11 cellular contexts compared by ENCODE assay signal in genomic region chr6:37038297-37039198, GRCh38. TPM values are rescaled to one million over a fixed set of nuclear protein-coding genes. Genes with fewer than 3 reads are reported as not detected.
A peak's percentile ranks its signal among the peaks of the same experiment; 100 is the strongest.
DNase-seq lines count a peak whose midpoint lies in the region; ATAC-seq, FAIRE-seq and TF ChIP-seq lines count a peak whose summit lies in the region.
"Had no signal": no experiment of that assay in that cellular context is flagged by ENCODE, and none has a peak within 500 bp of the region (broad histone marks: within the 10 kb centered on the region; RNA-seq: fewer than 3 reads in every experiment).

No MANE protein-coding gene starts in this region.

- no peaks in the 10 kb centered on the region for H3K27me3 ChIP-seq in H1 (replicated peaks in 1 of 4; ENCODE audit: control insufficient read depth in 3 of 4, extremely low read depth in 1 of 4, insufficient read depth in 3 of 4, low read length in 3 of 4)
- H3K27me3 ChIP-seq in WERI-Rb-1 (ENCODE audit: insufficient read depth, low read depth, severe bottlenecking) = no peaks in the 10 kb centered on the region
- H3K27me3 ChIP-seq: MG63 had no signal

- H3K56ac ChIP-seq in H1 (replicated peaks; ENCODE audit: insufficient read length, low read depth, low read length) = no peak overlapping the region

- H2BK5ac ChIP-seq in H1 (ENCODE audit: low read depth, low read length) = no peak overlapping the region

- no peaks in the 10 kb centered on the region for H3K23me2 ChIP-seq in H1 (ENCODE audit: low read depth, low read length)

- H2BK12ac ChIP-seq in H1 (ENCODE audit: low read depth, low read length) = no peak overlapping the region

- H3K4ac ChIP-seq in H1 (replicated peaks; ENCODE audit: insufficient read length, low read depth, low read length) = no peak overlapping the region

- H4K91ac ChIP-seq in H1 (replicated peaks; ENCODE audit: insufficient read length, low read length) = no peak overlapping the region

- H3K9me3 ChIP-seq in H1 (ENCODE audit: insufficient read depth in 2 of 2, low read depth in 1 of 2, low read length in 1 of 2) = no peaks in the 10 kb centered on the region
- H3K9me3 ChIP-seq in WERI-Rb-1 (ENCODE audit: severe bottlenecking) = peaks cover 2% of the 10 kb centered on the region
- H3K9me3 ChIP-seq: MG63 had no signal

- H3K27ac ChIP-seq in H1 (ENCODE audit: low read depth, low read length) = no peak overlapping the region
- H3K27ac ChIP-seq in WERI-Rb-1 = no peak overlapping the region

- no peaks in the 10 kb centered on the region for H4K20me1 ChIP-seq in H1 (replicated peaks in 1 of 2; ENCODE audit: control insufficient read depth in 1 of 2, insufficient read depth in 2 of 2, low read length in 2 of 2)

- H3K36me3 ChIP-seq in H1 (ENCODE audit: control insufficient read depth in 2 of 4, insufficient read depth in 4 of 4, low read length in 3 of 4) = no peaks in the 10 kb centered on the region
- no peaks in the 10 kb centered on the region for H3K36me3 ChIP-seq in WERI-Rb-1
- H3K36me3 ChIP-seq: MG63 had no signal

- no peak for TF ChIP-seq RAD21 in H1 (IDR thresholded peaks at IDR 0.05 in 1 of 2, conservative IDR thresholded peaks at IDR 0.05 in 1 of 2; ENCODE audit: low read depth in 2 of 2, low read length in 2 of 2)

- no peak overlapping the region for H3K23ac ChIP-seq in H1 (ENCODE audit: insufficient read length)

- DNase-seq in CD1c-positive myeloid dendritic cell (ENCODE audit: extremely low spot score) (peak; percentile 26), NCI-H69 (lab: John Stamatoyannopoulos, UW) (peak; percentile 46), H1 (ENCODE audit: low read depth in 1 of 2, low spot score in 2 of 2) (no peak), mucosa of gallbladder (ENCODE audit: low spot score) (peak; percentile 52), NCI-H524 treated with DMSO at 0.1 percent for 48 hours (lab: John Stamatoyannopoulos, UW) (no peak), WERI-Rb-1 (no peak)
- DNase-seq: endodermal cell, MG63 had no signal

- H3K4me3 ChIP-seq in H1 (ENCODE audit: extremely low read depth in 1 of 4, insufficient read depth in 2 of 4, low read depth in 3 of 4, low read length in 4 of 4) = no peak overlapping the region
- no peak overlapping the region for H3K4me3 ChIP-seq in WERI-Rb-1 (ENCODE audit: low read depth, low read length)
- H3K4me3 ChIP-seq: MG63 had no signal

- H2BK15ac ChIP-seq in H1 (ENCODE audit: low read length) = no peak overlapping the region

- H2AK5ac ChIP-seq in H1 (ENCODE audit: low read depth, low read length) = no peak overlapping the region

- H3K79me1 ChIP-seq in H1 (ENCODE audit: low read depth, low read length) = no peaks in the 10 kb centered on the region

- peak overlapping the region; percentile 35; the same call in 1 of the 2 replicates for H2AFZ ChIP-seq in H1 (ENCODE audit: low read length)

- H3K9ac ChIP-seq in H1 (replicated peaks in 1 of 4; ENCODE audit: extremely low read depth in 1 of 4, low read depth in 3 of 4, low read length in 3 of 4) = no peak overlapping the region

- peak overlapping the region; percentile 53; the same call in 1 of the 2 replicates for H4K8ac ChIP-seq in H1 (ENCODE audit: extremely low read depth, insufficient read depth, low read length)

- 84% methylated on average over 13 of the region's 13 CpGs; no CpG with 5 or more reads in 1 of the 2 experiments for WGBS in H1 (ENCODE audit: extremely low coverage in 1 of 2, insufficient coverage in 1 of 2, insufficient read length in 1 of 2, insufficient replicate concordance in 2 of 2, low coverage in 1 of 2, low lambda C conversion rate in 2 of 2, missing lambda C conversion rate in 1 of 2), 2 experiments

- H2BK20ac ChIP-seq in H1 (ENCODE audit: low read length) = no peak overlapping the region

- no peak overlapping the region for H2BK120ac ChIP-seq in H1 (replicated peaks; ENCODE audit: low read depth, low read length)

- POLR2A ChIA-PET in H1 (lab: Charles Lee; ENCODE audit: partially characterized antibody) = interaction anchor here (1.3 to 1.9 kb wide), 2 partner anchors 66 to 130 kb away, joined by 4 read pairs; no protein-coding TSS in a partner anchor

- ATAC-seq in GM19455 (IDR thresholded peaks at IDR 0.05; ENCODE audit: unreplicated experiment) = no peak
- ATAC-seq in HG02973 (IDR thresholded peaks at IDR 0.05; ENCODE audit: unreplicated experiment) = no peak

- H3K18ac ChIP-seq in H1 (ENCODE audit: extremely low read depth, low read length) = 0 out of 2 replicates have a peak overlapping the region, but pooled peaks have one; percentile 43

- CTCF ChIA-PET in H1 (lab: Charles Lee; ENCODE audit: partially characterized antibody) = interaction anchor here (0.5 to 29.2 kb wide), 11 partner anchors 9 to 615 kb away, joined by 3 to 635 read pairs (median 3); no protein-coding TSS in a partner anchor

- H4K5ac ChIP-seq in H1 (ENCODE audit: insufficient read length, low read depth, low read length) = no peak overlapping the region

- no peak overlapping the region for H3K4me2 ChIP-seq in H1 (ENCODE audit: insufficient read depth in 1 of 2, low read depth in 2 of 2, low read length in 2 of 2)

- H3K79me2 ChIP-seq in H1 (ENCODE audit: control insufficient read depth in 1 of 2, insufficient read depth in 2 of 2, low read length in 2 of 2) = no peaks in the 10 kb centered on the region

- FAIRE-seq in H1 (lab: Jason Lieb, UNC) = no peak

- TF ChIP-seq EP300 in H1 (IDR thresholded peaks at IDR 0.05; ENCODE audit: borderline replicate concordance in 1 of 2, low read depth in 2 of 2, low read length in 2 of 2) = no peak

- TF ChIP-seq CTCF in H1 (IDR thresholded peaks at IDR 0.05; ENCODE audit: control extremely low read depth in 1 of 3, insufficient read depth in 1 of 3, low read depth in 1 of 3, low read length in 3 of 3) = no peak
- TF ChIP-seq CTCF in WERI-Rb-1 (IDR thresholded peaks at IDR 0.05; ENCODE audit: low read depth, low read length) = no peak

- H3K14ac ChIP-seq in H1 (ENCODE audit: insufficient read length) = no peak overlapping the region

- TF ChIP-seq POLR2A in H1 (IDR thresholded peaks at IDR 0.05; ENCODE audit: control extremely low read depth in 1 of 2, low read depth in 2 of 2, low read length in 2 of 2) = no peak

- no peaks in the 10 kb centered on the region for H3K4me1 ChIP-seq in H1 (replicated peaks in 1 of 4; ENCODE audit: control insufficient read depth in 3 of 4, insufficient read depth in 4 of 4, low read length in 3 of 4)

TF ChIP-seq in H1, 55 proteins besides CTCF, POLR2A, EP300 and RAD21:
- TF ChIP-seq ZNF274 (IDR thresholded peaks at IDR 0.05; ENCODE audit: borderline replicate concordance, extremely low read depth, low read length) (no peak), YY1 (IDR thresholded peaks at IDR 0.05; ENCODE audit: low read depth, low read length) (no peak), CTBP2 (IDR thresholded peaks at IDR 0.05; ENCODE audit: borderline replicate concordance, insufficient read depth, insufficient read length, low read length) (no peak), RXRA (IDR thresholded peaks at IDR 0.05; ENCODE audit: insufficient read depth, low read depth, low read length) (no peak)

RNA-seq across cellular contexts. Expression of gene FGD2, which starts 33.1 kb away (rescaled TPM):
- total RNA-seq in H1 (2021; fragmentation: NEBNext Ultra II Directional; extraction: Animal tissue kit (Norgen Biotek cat#: 25700)) = 0.19 and 0.32 TPM in 2 replicates
- polyA plus RNA-seq in H1 (2011; rRNA removed) = 0.12 and 0.24 TPM in 2 replicates
- 0.18 TPM for polyA plus RNA-seq in H1 (2011; cell fraction: cytosol; rRNA removed)
- polyA plus RNA-seq in H1 (2011; cell fraction: nucleus; rRNA removed) = 0.76 TPM
- polyA plus RNA-seq in H1 (2012, experiment 1 of 2) = 0.10 to 0.13 TPM in 2 of 4 replicates, not detected in the others
- 0.09 TPM for polyA plus RNA-seq in H1 (2012, experiment 2 of 2)
- 0.24 TPM for polyA plus RNA-seq in H1 (2013, experiment 1 of 2)
- 0.22 TPM for polyA plus RNA-seq in H1 (2013, experiment 2 of 2)
- 0.06 and 0.56 TPM in 2 replicates for polyA minus RNA-seq in H1 (2011; rRNA and poly(A)+ RNA removed)
- polyA minus RNA-seq in H1 (2011; cell fraction: cytosol; rRNA and poly(A)+ RNA removed) = not detected
- polyA minus RNA-seq in H1 (2011; cell fraction: nucleus; rRNA and poly(A)+ RNA removed) = 0.70 TPM
- total RNA-seq in mucosa of gallbladder = 20.5 TPM
- total RNA-seq: endodermal cell, RPMI7951 had no signal

RNA-seq across cellular contexts. Expression of gene MTCH1, which starts 52.6 kb away (rescaled TPM):
- 205 and 214 TPM in 2 replicates for total RNA-seq in H1 (2021; fragmentation: NEBNext Ultra II Directional; extraction: Animal tissue kit (Norgen Biotek cat#: 25700))
- polyA plus RNA-seq in H1 (2011; rRNA removed) = 169 and 242 TPM in 2 replicates
- 194 TPM for polyA plus RNA-seq in H1 (2011; cell fraction: cytosol; rRNA removed)
- 214 TPM for polyA plus RNA-seq in H1 (2011; cell fraction: nucleus; rRNA removed)
- 231 to 258 TPM (median 241 TPM) in 4 replicates for polyA plus RNA-seq in H1 (2012, experiment 1 of 2)
- polyA plus RNA-seq in H1 (2012, experiment 2 of 2) = 260 TPM
- 118 TPM for polyA plus RNA-seq in H1 (2013, experiment 1 of 2)
- 119 TPM for polyA plus RNA-seq in H1 (2013, experiment 2 of 2)
- 152 and 188 TPM in 2 replicates for polyA minus RNA-seq in H1 (2011; rRNA and poly(A)+ RNA removed)
- polyA minus RNA-seq in H1 (2011; cell fraction: cytosol; rRNA and poly(A)+ RNA removed) = 86.4 TPM
- 82.3 TPM for polyA minus RNA-seq in H1 (2011; cell fraction: nucleus; rRNA and poly(A)+ RNA removed)
- 206 TPM for total RNA-seq in mucosa of gallbladder

Comparison
In these comparisons a context has a peak if more than half of its experiments do, and no peak if none do; other contexts are left out.
1. DNase-seq: peak in CD1c-positive myeloid dendritic cell (single experiment), NCI-H69 (single experiment) and mucosa of gallbladder (single experiment); none in H1 (0 of 2), NCI-H524 treated with DMSO at 0.1 percent for 48 hours (single experiment) and WERI-Rb-1 (single experiment).
2. RNA of gene FGD2, which starts 33.1 kb away (total RNA-seq): 20.5 TPM in mucosa of gallbladder (single experiment); 0.19 to 0.32 TPM in H1; every median in the first group is over 10 times any median in the second.